18 cellular contexts compared by ENCODE assay signal in the genomic region with DNA sequence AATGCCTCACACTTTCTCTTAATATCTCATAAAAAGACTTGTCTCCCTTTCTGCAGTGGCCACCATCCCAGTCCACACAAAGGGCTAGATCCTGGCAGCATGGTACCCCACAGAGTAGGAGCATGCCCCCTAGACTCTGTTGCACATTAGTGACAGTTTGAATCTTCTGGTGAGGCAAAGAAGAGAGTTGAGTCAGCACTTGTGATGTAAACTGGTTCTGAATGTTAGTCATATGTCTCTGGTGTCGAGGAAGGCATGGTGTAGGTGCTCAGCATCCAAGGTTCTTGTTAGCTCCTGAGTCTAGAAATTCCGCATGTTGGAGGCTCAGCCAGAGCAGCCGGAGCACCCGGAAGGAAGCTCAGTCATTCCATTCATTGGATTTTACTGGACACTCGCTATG. TPM values are rescaled to one million over a fixed set of nuclear protein-coding genes. Genes with fewer than 3 reads are reported as not detected.
DNase-seq lines count a peak whose midpoint lies in the region; ATAC-seq, FAIRE-seq and TF ChIP-seq lines count a peak whose summit lies in the region.
"Had no signal": no experiment of that assay in that cellular context is flagged by ENCODE, and none has a peak within 500 bp of the region (broad histone marks: within the 10 kb centered on the region; RNA-seq: fewer than 3 reads in every experiment).

No MANE protein-coding gene starts in this region.

- DNase-seq in mammary epithelial cell (peak; percentile 24), MCF 10A (ENCODE audit: unreplicated experiment) (no peak), WTC11 (ENCODE audit: low spot score) (no peak), H1 (ENCODE audit: low read depth in 1 of 2, low spot score in 2 of 2) (peak in 1 of 2 experiments; percentile 24), NOMO-1 treated with DMSO at 0.1 percent for 48 hours (lab: John Stamatoyannopoulos, UW; ENCODE audit: unreplicated experiment) (no peak), middle frontal gyrus (ENCODE audit: extremely low spot score, low spot score) (no peak), NOMO-1 treated with dmso at 0.1 percent for 144 hours (lab: John Stamatoyannopoulos, UW; ENCODE audit: unreplicated experiment) (no peak)
- DNase-seq: activated CD4-positive, alpha-beta T cell treated with anti-CD3 and anti-CD28 coated beads, Interleukin-2, amount 50 U/mL, for 48 hours; dermis blood vessel endothelial cell; left ventricle myocardium superior; NCI-H1930; NCI-H524; right lobe of liver; substantia nigra had no signal

- H3K27me3 Mint-ChIP-seq in MCF 10A (ENCODE audit: insufficient read depth, unreplicated experiment) (no peaks in the 10 kb centered on the region), WTC11 (ENCODE audit: low read depth) (no peaks in the 10 kb centered on the region)

- peak overlapping the region; percentile 28; the same call in 1 of the 2 replicates for H2BK5ac ChIP-seq in H1 (ENCODE audit: low read depth, low read length)

- 0 out of 2 replicates have a peak overlapping the region, but pooled peaks have one; percentile 3 for H2BK15ac ChIP-seq in H1 (ENCODE audit: low read length)

- H3K27ac Mint-ChIP-seq in MCF 10A (ENCODE audit: low read depth, unreplicated experiment), result no peak overlapping the region
- peak overlapping the region; percentile 75 for H3K27ac Mint-ChIP-seq in WTC11

- no peaks in the 10 kb centered on the region for H3K79me2 ChIP-seq in mammary epithelial cell (ENCODE audit: insufficient read depth, low read length)
- peaks cover 18 to 86% of the 10 kb centered on the region in 2 experiments for H3K79me2 ChIP-seq in H1 (ENCODE audit: control insufficient read depth in 1 of 2, insufficient read depth in 2 of 2, low read length in 2 of 2)

- no peak for TF ChIP-seq RAD21 in H1 (IDR thresholded peaks at IDR 0.05 in 1 of 2, conservative IDR thresholded peaks at IDR 0.05 in 1 of 2; ENCODE audit: low read depth in 2 of 2, low read length in 2 of 2)

- FAIRE-seq in H1 (lab: Jason Lieb, UNC), result no peak

- no peak overlapping the region for H3K4me3 Mint-ChIP-seq in MCF 10A (ENCODE audit: unreplicated experiment)
- no peak overlapping the region for H3K4me3 Mint-ChIP-seq in WTC11

- no peak overlapping the region; the same call in 1 of the 2 replicates for H4K8ac ChIP-seq in H1 (ENCODE audit: extremely low read depth, insufficient read depth, low read length)

- no peak overlapping the region for H3K4me3 ChIP-seq in mammary epithelial cell (replicated peaks in 1 of 3; ENCODE audit: insufficient read depth in 1 of 3, low read depth in 2 of 3, low read length in 3 of 3)
- H3K4me3 ChIP-seq in H1 (ENCODE audit: extremely low read depth in 1 of 4, insufficient read depth in 2 of 4, low read depth in 3 of 4, low read length in 4 of 4), result no peak overlapping the region
- H3K4me3 ChIP-seq: breast epithelium, esophagus muscularis mucosa, right lobe of liver, SJSA1 had no signal

- CTCF ChIA-PET in mammary epithelial cell (lab: Charles Lee; ENCODE audit: low non-redundant PET) (no interaction called here), MCF 10A (lab: Yijun Ruan, JAX) (interaction anchor here (0.5 to 1.0 kb wide), 2 partner anchors 10 to 51 kb away, joined by 3 read pairs; a partner anchor contains a TSS), WTC11 (lab: Charles Lee) (no interaction called here), H1 (lab: Charles Lee; ENCODE audit: partially characterized antibody) (interaction anchor here (1.1 to 1.3 kb wide), 2 partner anchors 17 to 87 kb away, joined by 4 read pairs; no protein-coding TSS in a partner anchor)

- no peak overlapping the region for H3K56ac ChIP-seq in H1 (replicated peaks; ENCODE audit: insufficient read length, low read depth, low read length)

- dilution Hi-C loops in mammary epithelial cell (cut with HindIII; ENCODE audit: low sequenced_read_pairs), result no loop called here

- no peak overlapping the region for H3K14ac ChIP-seq in H1 (ENCODE audit: insufficient read length)

- H4K5ac ChIP-seq in H1 (ENCODE audit: insufficient read length, low read depth, low read length), result no peak overlapping the region

- H3K79me1 ChIP-seq in H1 (ENCODE audit: low read depth, low read length), result peaks cover 12% of the 10 kb centered on the region; the same call in 1 of the 2 replicates

- H3K9ac ChIP-seq in mammary epithelial cell (ENCODE audit: insufficient read depth, low read length), result no peak overlapping the region
- no peak overlapping the region for H3K9ac ChIP-seq in H1 (replicated peaks in 1 of 4; ENCODE audit: extremely low read depth in 1 of 4, low read depth in 3 of 4, low read length in 3 of 4)

- peaks cover 7% of the 10 kb centered on the region for H3K4me1 Mint-ChIP-seq in MCF 10A (ENCODE audit: insufficient read depth, unreplicated experiment)
- peaks cover 89% of the 10 kb centered on the region for H3K4me1 Mint-ChIP-seq in WTC11

- BruUV-seq in mammary epithelial cell (replicated peaks; lab: Mats Ljungman, UMichigan) (no TSS peak), MCF 10A (replicated peaks; lab: Mats Ljungman, UMichigan) (no TSS peak)

- no peak overlapping the region for H3K23ac ChIP-seq in H1 (ENCODE audit: insufficient read length)

- H4K91ac ChIP-seq in H1 (replicated peaks; ENCODE audit: insufficient read length, low read length), result peak overlapping the region; percentile 20

- H4K20me1 ChIP-seq in mammary epithelial cell (ENCODE audit: insufficient read depth, low read length) (no peaks in the 10 kb centered on the region), H1 (replicated peaks in 1 of 2; ENCODE audit: control insufficient read depth in 1 of 2, insufficient read depth in 2 of 2, low read length in 2 of 2) (no peaks in the 10 kb centered on the region)

- H2BK12ac ChIP-seq in H1 (ENCODE audit: low read depth, low read length), result no peak overlapping the region

- H3K36me3 Mint-ChIP-seq in MCF 10A (ENCODE audit: insufficient read depth, unreplicated experiment) (no peaks in the 10 kb centered on the region), WTC11 (peaks cover 27% of the 10 kb centered on the region)

- intact Hi-C loops in mammary epithelial cell (cut with micrococcal nuclease) (no loop called here), MCF 10A (cut with micrococcal nuclease) (no loop called here)

- H3K9me3 ChIP-seq in mammary epithelial cell (replicated peaks; ENCODE audit: insufficient read depth, low read length) (no peaks in the 10 kb centered on the region), H1 (ENCODE audit: insufficient read depth in 2 of 2, low read depth in 1 of 2, low read length in 1 of 2) (no peaks in the 10 kb centered on the region)
- H3K9me3 ChIP-seq: breast epithelium, esophagus muscularis mucosa, right lobe of liver, SJSA1 had no signal

- H3K27me3 ChIP-seq in mammary epithelial cell (ENCODE audit: insufficient read depth, low read length) (no peaks in the 10 kb centered on the region), H1 (replicated peaks in 1 of 4; ENCODE audit: control insufficient read depth in 3 of 4, extremely low read depth in 1 of 4, insufficient read depth in 3 of 4, low read length in 3 of 4) (no peaks in the 10 kb centered on the region)
- H3K27me3 ChIP-seq: breast epithelium, esophagus muscularis mucosa, right lobe of liver had no signal

- TF ChIP-seq CTCF in mammary epithelial cell (conservative IDR thresholded peaks at IDR 0.05 in 1 of 2, IDR thresholded peaks at IDR 0.05 in 1 of 2; ENCODE audit: extremely low read depth in 1 of 2, insufficient read depth in 1 of 2, low read depth in 1 of 2, low read length in 2 of 2) (no peak), MCF 10A (IDR thresholded peaks at IDR 0.05; ENCODE audit: unreplicated experiment) (no peak), WTC11 (IDR thresholded peaks at IDR 0.05) (no peak), H1 (IDR thresholded peaks at IDR 0.05; ENCODE audit: control extremely low read depth in 1 of 3, insufficient read depth in 1 of 3, low read depth in 1 of 3, low read length in 3 of 3) (no peak)

- H3K27ac ChIP-seq in mammary epithelial cell (ENCODE audit: insufficient read depth, low read depth, low read length) (no peak overlapping the region), H1 (ENCODE audit: low read depth, low read length) (no peak overlapping the region)
- H3K27ac ChIP-seq: breast epithelium, esophagus muscularis mucosa, right lobe of liver, SJSA1 had no signal

- no peak overlapping the region for H2BK20ac ChIP-seq in H1 (ENCODE audit: low read length)

- 79% methylated on average over 5 of the region's 5 CpGs for WGBS in mammary epithelial cell (ENCODE audit: low coverage, missing lambda C conversion rate)
- 91% methylated on average over 5 of the region's 5 CpGs; no CpG with 5 or more reads in 1 of the 2 experiments for WGBS in H1 (ENCODE audit: extremely low coverage in 1 of 2, insufficient coverage in 1 of 2, insufficient read length in 1 of 2, insufficient replicate concordance in 2 of 2, low coverage in 1 of 2, low lambda C conversion rate in 2 of 2, missing lambda C conversion rate in 1 of 2), 2 experiments

- no peak overlapping the region for H3K4ac ChIP-seq in H1 (replicated peaks; ENCODE audit: insufficient read length, low read depth, low read length)

- ATAC-seq in WTC11 (no peak), GM21619 (IDR thresholded peaks at IDR 0.05; ENCODE audit: unreplicated experiment) (no peak)
- ATAC-seq: left ventricle myocardium superior, right lobe of liver had no signal

- H3K4me1 ChIP-seq in mammary epithelial cell (ENCODE audit: insufficient read depth, low read length), result peaks cover 4% of the 10 kb centered on the region
- peaks cover 13 to 53% (median 38%) of the 10 kb centered on the region in 4 experiments; a peak in 6 of 7 replicates for H3K4me1 ChIP-seq in H1 (replicated peaks in 1 of 4; ENCODE audit: control insufficient read depth in 3 of 4, insufficient read depth in 4 of 4, low read length in 3 of 4)
- H3K4me1 ChIP-seq: breast epithelium, esophagus muscularis mucosa, right lobe of liver, SJSA1 had no signal

- in situ Hi-C loops in mammary epithelial cell (cut with MboI; ENCODE audit: low sequenced_read_pairs in 2 of 2), result no loop called here

- no peaks in the 10 kb centered on the region for H3K9me3 Mint-ChIP-seq in MCF 10A (ENCODE audit: unreplicated experiment)
- no peaks in the 10 kb centered on the region for H3K9me3 Mint-ChIP-seq in WTC11

- no peak for TF ChIP-seq POLR2A in H1 (IDR thresholded peaks at IDR 0.05; ENCODE audit: control extremely low read depth in 1 of 2, low read depth in 2 of 2, low read length in 2 of 2)

- no peak for TF ChIP-seq EP300 in H1 (IDR thresholded peaks at IDR 0.05; ENCODE audit: borderline replicate concordance in 1 of 2, low read depth in 2 of 2, low read length in 2 of 2)

- H2AFZ ChIP-seq in mammary epithelial cell (ENCODE audit: low read depth, low read length) (no peak overlapping the region), H1 (ENCODE audit: low read length) (no peak overlapping the region)

- POLR2A ChIA-PET in MCF 10A (lab: Yijun Ruan, JAX) (no interaction called here), WTC11 (lab: Charles Lee) (interaction anchor here (0.8 kb wide), 1 partner anchor 1273 kb away, joined by 4 read pairs; no protein-coding TSS in a partner anchor), H1 (lab: Charles Lee; ENCODE audit: partially characterized antibody) (interaction anchor here (1.3 to 10.6 kb wide), 4 partner anchors 8 to 59 kb away, joined by 3 to 116 read pairs (median 5); a partner anchor contains a TSS)

- H3K36me3 ChIP-seq in mammary epithelial cell (ENCODE audit: insufficient read depth, low read length) (no peaks in the 10 kb centered on the region), H1 (ENCODE audit: control insufficient read depth in 2 of 4, insufficient read depth in 4 of 4, low read length in 3 of 4) (peaks cover 0 to 8% (median 2%) of the 10 kb centered on the region in 4 experiments; a peak in 1 of 8 replicates)
- H3K36me3 ChIP-seq: breast epithelium, esophagus muscularis mucosa, right lobe of liver, SJSA1 had no signal

- no peak overlapping the region for H2BK120ac ChIP-seq in H1 (replicated peaks; ENCODE audit: low read depth, low read length)

- no peak overlapping the region for H3K18ac ChIP-seq in H1 (ENCODE audit: extremely low read depth, low read length)

- no peak overlapping the region for H3K4me2 ChIP-seq in mammary epithelial cell (ENCODE audit: insufficient read depth, low read depth, low read length)
- H3K4me2 ChIP-seq in H1 (ENCODE audit: insufficient read depth in 1 of 2, low read depth in 2 of 2, low read length in 2 of 2), result no peak overlapping the region

- no peaks in the 10 kb centered on the region; the same call in none of the 2 replicates for H3K23me2 ChIP-seq in H1 (ENCODE audit: low read depth, low read length)

- H2AK5ac ChIP-seq in H1 (ENCODE audit: low read depth, low read length), result no peak overlapping the region

RNA-seq across cellular contexts. Expression of a gene that starts 9.8 kb away (rescaled TPM):
- total RNA-seq in mammary epithelial cell, result 1 to 10 TPM; 2.5 to 3.3 TPM
- 5.2 TPM for polyA plus RNA-seq in mammary epithelial cell
- 10.4 TPM for polyA minus RNA-seq in mammary epithelial cell
- 0.30 and 0.37 TPM in 2 replicates for total RNA-seq in MCF 10A (2022)
- 21.4 to 26.2 TPM (median 22.5 TPM) in 3 replicates for total RNA-seq in WTC11 (2021)
- total RNA-seq in H1 (2021; fragmentation: NEBNext Ultra II Directional; extraction: Animal tissue kit (Norgen Biotek cat#: 25700)), result 27.3 and 29.5 TPM in 2 replicates
- polyA plus RNA-seq in H1 (2011; rRNA removed), result 16.5 and 21.0 TPM in 2 replicates
- 17.9 TPM for polyA plus RNA-seq in H1 (2011; cell fraction: cytosol; rRNA removed)
- 15.4 TPM for polyA plus RNA-seq in H1 (2011; cell fraction: nucleus; rRNA removed)
- polyA plus RNA-seq in H1 (2012, experiment 1 of 2), result 19.8 to 23.0 TPM (median 20.7 TPM) in 4 replicates
- polyA plus RNA-seq in H1 (2012, experiment 2 of 2), result 9.0 TPM
- 19.0 TPM for polyA plus RNA-seq in H1 (2013, experiment 1 of 2)
- polyA plus RNA-seq in H1 (2013, experiment 2 of 2), result 19.0 TPM
- polyA minus RNA-seq in H1 (2011; rRNA and poly(A)+ RNA removed), result 26.2 and 28.0 TPM in 2 replicates
- polyA minus RNA-seq in H1 (2011; cell fraction: cytosol; rRNA and poly(A)+ RNA removed), result 13.6 TPM
- 15.7 TPM for polyA minus RNA-seq in H1 (2011; cell fraction: nucleus; rRNA and poly(A)+ RNA removed)

RNA-seq across cellular contexts. Expression of a gene that starts 51.1 kb away (rescaled TPM):
- total RNA-seq in mammary epithelial cell (10 to 100 TPM; 28.8 to 40.0 TPM), MCF 10A (2022) (41.6 and 60.8 TPM in 2 replicates), WTC11 (2021) (45.0 to 46.3 TPM (median 45.1 TPM) in 3 replicates)
- polyA plus RNA-seq in mammary epithelial cell (31.6 TPM), H1 (2011; rRNA removed) (16.9 and 33.1 TPM in 2 replicates)
- 4.9 TPM for polyA minus RNA-seq in mammary epithelial cell
- total RNA-seq in H1 (2021; fragmentation: NEBNext Ultra II Directional; extraction: Animal tissue kit (Norgen Biotek cat#: 25700)), result 39.7 and 43.7 TPM in 2 replicates
- 32.9 TPM for polyA plus RNA-seq in H1 (2011; cell fraction: cytosol; rRNA removed)
- polyA plus RNA-seq in H1 (2011; cell fraction: nucleus; rRNA removed), result 9.8 TPM
- polyA plus RNA-seq in H1 (2012, experiment 1 of 2), result 28.3 to 63.3 TPM (median 37.4 TPM) in 4 replicates
- polyA plus RNA-seq in H1 (2012, experiment 2 of 2), result 9.6 TPM
- 23.9 TPM for polyA plus RNA-seq in H1 (2013, experiment 1 of 2)
- 27.0 TPM for polyA plus RNA-seq in H1 (2013, experiment 2 of 2)
- 48.1 and 52.7 TPM in 2 replicates for polyA minus RNA-seq in H1 (2011; rRNA and poly(A)+ RNA removed)
- polyA minus RNA-seq in H1 (2011; cell fraction: cytosol; rRNA and poly(A)+ RNA removed), result 17.2 TPM
- 97.1 TPM for polyA minus RNA-seq in H1 (2011; cell fraction: nucleus; rRNA and poly(A)+ RNA removed)

Comparison
In these comparisons a context has a peak if more than half of its experiments do, and no peak if none do; other contexts are left out.
1. CTCF ChIA-PET loops: an anchor here in MCF 10A (0.5 to 1.0 kb wide) and H1 (1.1 to 1.3 kb wide); none called in mammary epithelial cell and WTC11.